ENCODE assay signal across 11 cellular contexts in the genomic region with DNA sequence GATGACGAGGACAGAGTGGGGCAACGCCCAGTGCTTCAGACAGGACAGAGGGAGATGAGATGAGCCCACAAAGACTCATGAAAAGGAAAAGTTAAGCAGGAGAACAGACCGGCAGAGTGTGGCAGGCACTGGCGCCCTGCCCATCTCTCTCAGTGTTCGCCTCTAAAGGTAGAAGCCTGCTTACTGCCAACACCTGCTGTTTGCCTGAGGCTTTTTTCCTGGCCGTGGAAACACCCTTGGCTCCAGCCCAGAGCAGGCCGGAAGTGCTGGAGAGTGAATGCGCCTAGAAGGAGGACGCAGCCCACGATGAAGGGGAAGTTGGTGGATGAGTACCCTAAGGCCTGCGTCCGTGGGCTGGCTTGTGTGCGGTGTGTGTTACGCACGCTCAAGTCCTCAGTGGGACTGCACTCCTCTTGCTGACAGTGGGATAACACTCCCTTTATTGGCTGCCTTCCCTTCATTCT. TPM values are rescaled to one million over a fixed set of nuclear protein-coding genes. Genes with fewer than 3 reads are reported as not detected.
DNase-seq lines count a peak whose midpoint lies in the region; ATAC-seq and TF ChIP-seq lines count a peak whose summit lies in the region.
"Had no signal": no experiment of that assay in that cellular context is flagged by ENCODE, and none has a peak within 500 bp of the region (broad histone marks: within the 10 kb centered on the region; RNA-seq: fewer than 3 reads in every experiment).

No MANE protein-coding gene starts in this region.

- H3K36me3 ChIP-seq in stomach: no peaks in the 10 kb centered on the region
- H3K36me3 ChIP-seq: heart right ventricle had no signal

- WGBS in stomach, 5 donors: 17 to 39% (median 26%) methylated on average over 15 of the region's 15 CpGs

- H3K4me3 ChIP-seq in fibroblast of pulmonary artery (replicated peaks; ENCODE audit: low read depth, low read length) (no peak overlapping the region), stomach (no peak overlapping the region)
- H3K4me3 ChIP-seq: heart right ventricle had no signal

- TF ChIP-seq POLR2A in stomach (IDR thresholded peaks at IDR 0.05): no peak

- H3K9me3 ChIP-seq in stomach: no peaks in the 10 kb centered on the region
- H3K9me3 ChIP-seq: heart right ventricle had no signal

- no peak for TF ChIP-seq EP300 in stomach (IDR thresholded peaks at IDR 0.05)

- H3K4me1 ChIP-seq in stomach: peaks cover 0 to 35% (median 30%) of the 10 kb centered on the region in 4 donors

- peak; percentile 11 for DNase-seq in NCI-H1694 treated with DMSO at 0.1 percent for 48 hours (lab: John Stamatoyannopoulos, UW)
- no peak for DNase-seq in NCI-H1694 (lab: John Stamatoyannopoulos, UW)
- DNase-seq in NCI-H774 (lab: John Stamatoyannopoulos, UW): peak; percentile 80
- DNase-seq in fibroblast of pulmonary artery (ENCODE audit: low read depth): peak; percentile 42
- peak; percentile 93 for DNase-seq in stomach
- no peak for DNase-seq in retina

- peak overlapping the region; percentile 39 to 82 (median 70) for H3K27ac ChIP-seq in stomach
- H3K27ac ChIP-seq: 22Rv1, heart right ventricle had no signal

- ATAC-seq in HG02840 (IDR thresholded peaks at IDR 0.05; ENCODE audit: low FRiP score, unreplicated experiment) (no peak), HG03571 (IDR thresholded peaks at IDR 0.05; ENCODE audit: unreplicated experiment) (no peak)
- ATAC-seq: activated naive CD4-positive, alpha-beta T cell treated with anti-CD3 and anti-CD28 coated beads, Interleukin-2, amount 50 U/mL, for 72 hours had no signal

- intact Hi-C loops in stomach (cut with DNase I; ENCODE audit: low total_unique reads): no loop called here

- peaks cover 0 to 5% (median 0%) of the 10 kb centered on the region in 3 donors for H3K27me3 ChIP-seq in stomach

- TF ChIP-seq CTCF in fibroblast of pulmonary artery (IDR thresholded peaks at IDR 0.05; ENCODE audit: low read length, missing control alignments) (no peak), stomach (IDR thresholded peaks at IDR 0.05) (no peak)

RNA-seq across cellular contexts. Expression of a gene that starts 9.3 kb away (rescaled TPM):
- 10 to 100 TPM in 4 of 5 donors, 1 to 10 TPM in 1; 7.9 to 70.4 (median 40.3) TPM for total RNA-seq in stomach
- 10 to 100 TPM; 14.3 to 33.7 (median 27.6) TPM for polyA plus RNA-seq in stomach

Comparison
In these comparisons a context has a peak if more than half of its experiments do, and no peak if none do; other contexts are left out.
1. DNase-seq: peak in NCI-H1694 treated with DMSO at 0.1 percent for 48 hours (single experiment), NCI-H774 (single experiment), fibroblast of pulmonary artery (single experiment) and stomach (single experiment); none in NCI-H1694 (single experiment) and retina (single experiment).